ENCODE assay signal across 1 cellular context in the genomic region with DNA sequence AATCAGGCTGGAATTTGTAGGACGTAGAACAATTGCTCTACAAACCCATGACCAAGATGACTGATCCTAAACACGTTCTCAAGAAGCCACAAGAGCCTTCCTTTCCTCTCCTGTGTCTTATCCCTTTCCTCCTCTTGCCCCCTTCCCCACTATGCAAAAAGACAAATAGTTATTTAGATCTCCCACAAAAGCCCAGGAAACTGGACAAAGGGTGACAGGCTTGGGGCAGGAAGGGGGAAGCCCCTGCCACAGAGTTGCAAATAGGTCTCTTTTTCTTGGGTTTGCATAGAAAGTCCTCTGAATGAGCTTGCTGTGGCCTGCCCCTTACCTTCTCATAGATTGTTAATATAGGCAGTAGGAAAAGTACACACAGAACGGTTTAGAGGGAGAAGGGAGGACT.
TF ChIP-seq lines count a peak whose summit lies in the region.

No MANE protein-coding gene starts in this region.

TF ChIP-seq in H1, 55 proteins besides CTCF, POLR2A, EP300 and RAD21:
- TF ChIP-seq RBBP5 (IDR thresholded peaks at IDR 0.05; ENCODE audit: borderline replicate concordance, low read depth, low read length) (no peak), ASH2L (IDR thresholded peaks at IDR 0.05; ENCODE audit: low read length) (no peak), TCF12 (IDR thresholded peaks at IDR 0.05; ENCODE audit: low read depth, low read length) (no peak), ZNF274 (IDR thresholded peaks at IDR 0.05; ENCODE audit: borderline replicate concordance, extremely low read depth, low read length) (no peak), POLR2AphosphoS5 (IDR thresholded peaks at IDR 0.05; ENCODE audit: low read depth, low read length) (no peak), JUN (IDR thresholded peaks at IDR 0.05; ENCODE audit: low read depth, low read length) (no peak)
